1 cellular context compared by ENCODE assay signal in genomic region chr10:101099901-101100300, GRCh38.
TF ChIP-seq lines count a peak whose summit lies in the region.

No MANE protein-coding gene starts in this region.

TF ChIP-seq in IMR-90, 13 proteins besides CTCF, POLR2A, EP300 and RAD21 (continued from another document):
- TF ChIP-seq USF2 (IDR thresholded peaks at IDR 0.05; ENCODE audit: low read depth, low read length) (no peak), ELK1 (IDR thresholded peaks at IDR 0.05; ENCODE audit: borderline replicate concordance, low read depth, low read length) (no peak), BHLHE40 (IDR thresholded peaks at IDR 0.05; ENCODE audit: low read depth, low read length) (no peak), NFE2L2 (IDR thresholded peaks at IDR 0.05; ENCODE audit: low read depth, low read length) (no peak), RFX5 (IDR thresholded peaks at IDR 0.05; ENCODE audit: low read depth, low read length) (no peak), SMC3 (IDR thresholded peaks at IDR 0.05; ENCODE audit: low read depth, low read length) (no peak), FOS (IDR thresholded peaks at IDR 0.05; ENCODE audit: low read depth, low read length) (no peak)
